9 cellular contexts compared by ENCODE assay signal in genomic region chr11:6472934-6473333, GRCh38. TPM values are rescaled to one million over a fixed set of nuclear protein-coding genes. Genes with fewer than 3 reads are reported as not detected.
A peak's percentile ranks its signal among the peaks of the same experiment; 100 is the strongest.
DNase-seq lines count a peak whose midpoint lies in the region; ATAC-seq and TF ChIP-seq lines count a peak whose summit lies in the region.
"Had no signal": no experiment of that assay in that cellular context is flagged by ENCODE, and none has a peak within 500 bp of the region (broad histone marks: within the 10 kb centered on the region; RNA-seq: fewer than 3 reads in every experiment).

No MANE protein-coding gene starts in this region.

- H3K27ac ChIP-seq in A673 (ENCODE audit: low read depth, low read length, poor library complexity, severe bottlenecking) = no peak overlapping the region

- H3K4me3 Mint-ChIP-seq in HFFc6 (peak overlapping the region; percentile 96), naive B cell (peak overlapping the region; percentile 69 to 94 (median 90))
- peak overlapping the region; percentile 85 for H3K4me3 Mint-ChIP-seq in central memory CD8-positive, alpha-beta T cell

- H3K9me3 ChIP-seq in A673 (ENCODE audit: low read depth, low read length, poor library complexity, severe bottlenecking) = no peaks in the 10 kb centered on the region

- H3K4me1 ChIP-seq in A673 (ENCODE audit: insufficient read depth, low read length, poor library complexity, severe bottlenecking) = peaks cover 30% of the 10 kb centered on the region

- H3K27ac Mint-ChIP-seq in HFFc6 (peak overlapping the region; percentile 8; the same call in 1 of the 2 replicates), naive B cell (peak overlapping the region in 3 of 6 donors; percentile 19 to 80 (median 72))
- no peak overlapping the region for H3K27ac Mint-ChIP-seq in central memory CD8-positive, alpha-beta T cell (ENCODE audit: low read depth)

- H3K36me3 Mint-ChIP-seq in HFFc6 (ENCODE audit: low read depth) (peaks cover 9% of the 10 kb centered on the region; the same call in 1 of the 2 replicates), naive B cell (no peaks in the 10 kb centered on the region)
- H3K36me3 Mint-ChIP-seq in central memory CD8-positive, alpha-beta T cell (ENCODE audit: insufficient read depth) = peaks cover 18% of the 10 kb centered on the region

- H3K27me3 Mint-ChIP-seq in HFFc6 (ENCODE audit: insufficient read depth) (peaks cover 10% of the 10 kb centered on the region), naive B cell (no peaks in the 10 kb centered on the region)
- no peaks in the 10 kb centered on the region for H3K27me3 Mint-ChIP-seq in central memory CD8-positive, alpha-beta T cell

- ATAC-seq in central memory CD8-positive, alpha-beta T cell (replicated peaks; ENCODE audit: extremely low read depth, poor library complexity, severe bottlenecking) = peak; percentile 6
- no peak for ATAC-seq in naive B cell (ENCODE audit: low read depth in 2 of 2)
- no peak for ATAC-seq in HG03521 (IDR thresholded peaks at IDR 0.05; ENCODE audit: unreplicated experiment)

- TF ChIP-seq CTCF in A673 (conservative IDR thresholded peaks at IDR 0.05; ENCODE audit: low read depth, low read length) = no peak
- no peak for TF ChIP-seq CTCF in HFFc6 (IDR thresholded peaks at IDR 0.05)

- intact Hi-C loops in A673 (cut with micrococcal nuclease; ENCODE audit: unreplicated experiment) = no loop called here

- H3K4me1 Mint-ChIP-seq in HFFc6 (ENCODE audit: low read depth) (peaks cover 42% of the 10 kb centered on the region), naive B cell (peaks cover 4 to 28% (median 22%) of the 10 kb centered on the region in 3 donors)
- peaks cover 16% of the 10 kb centered on the region for H3K4me1 Mint-ChIP-seq in central memory CD8-positive, alpha-beta T cell

- H3K27me3 ChIP-seq in A673 (replicated peaks; ENCODE audit: insufficient read depth, low read depth, low read length, poor library complexity) = no peaks in the 10 kb centered on the region

- peaks cover 10% of the 10 kb centered on the region for H3K36me3 ChIP-seq in A673 (ENCODE audit: insufficient read depth, low read length, poor library complexity, severe bottlenecking)

- DNase-seq in A673 (ENCODE audit: low spot score) (no peak), HFFc6 (no peak), naive B cell (no peak), glomerular visceral epithelial cell (ENCODE audit: extremely low spot score) (no peak), NCI-H2196 (lab: John Stamatoyannopoulos, UW; ENCODE audit: unreplicated experiment) (no peak), T1000 (lab: John Stamatoyannopoulos, UW) (no peak)
- DNase-seq in central memory CD8-positive, alpha-beta T cell (ENCODE audit: low spot score in 2 of 2) = no peak
- DNase-seq: NCI-H345 had no signal

- POLR2A ChIA-PET in A673 (lab: Charles Lee; ENCODE audit: low non-redundant PET) = interaction anchor here (0.6 kb wide), 1 partner anchor 83 kb away, joined by 3 read pairs; the partner anchor contains the start of gene SMPD1

- H3K9me3 Mint-ChIP-seq in HFFc6 = no peaks in the 10 kb centered on the region
- H3K9me3 Mint-ChIP-seq in central memory CD8-positive, alpha-beta T cell = no peaks in the 10 kb centered on the region
- no peaks in the 10 kb centered on the region for H3K9me3 Mint-ChIP-seq in naive B cell

- CTCF ChIA-PET in A673 (lab: Charles Lee) = interaction anchor here (0.5 to 2.4 kb wide), 2 partner anchors 94 to 368 kb away, joined by 4 to 5 read pairs; no protein-coding TSS in a partner anchor

- no TSS peak for BruUV-seq in A673 (replicated peaks; lab: Mats Ljungman, UMichigan)

- peak overlapping the region; percentile 82 for H3K4me3 ChIP-seq in A673 (ENCODE audit: low read depth, low read length, poor library complexity, severe bottlenecking)

RNA-seq across cellular contexts. Expression of gene TRIM3, which starts 0.8 kb away (rescaled TPM):
- 34.2 and 37.1 TPM in 2 replicates for total RNA-seq in A673 (2021)
- 10 to 100 TPM; 14.3 to 19.1 (median 17.4) TPM for total RNA-seq in HFFc6 (2021; fragmentation: NEBNext Ultra II Directional; extraction: Animal tissue kit (Norgen Biotek cat#: 25700))
- polyA plus RNA-seq in naive B cell (ENCODE audit: low read depth in 6 of 6) = 1 to 10 TPM in 4 of 6 donors, under 1 TPM in 2; 0.88 to 2.7 (median 1.8) TPM

RNA-seq across cellular contexts. Expression of gene ARFIP2, which starts 8.2 kb away (rescaled TPM):
- total RNA-seq in A673 (2021) = 57.7 and 65.0 TPM in 2 replicates
- total RNA-seq in HFFc6 (2021; fragmentation: NEBNext Ultra II Directional; extraction: Animal tissue kit (Norgen Biotek cat#: 25700)) = 10 to 100 TPM; 60.9 to 72.4 (median 67.7) TPM
- polyA plus RNA-seq in naive B cell (ENCODE audit: low read depth in 6 of 6) = 10 to 100 TPM; 22.9 to 37.3 (median 29.7) TPM

RNA-seq across cellular contexts. Expression of gene TIMM10B, which starts 8.4 kb away (rescaled TPM):
- 30.7 and 40.3 TPM in 2 replicates for total RNA-seq in A673 (2021)
- 10 to 100 TPM; 29.0 to 39.3 (median 31.0) TPM for total RNA-seq in HFFc6 (2021; fragmentation: NEBNext Ultra II Directional; extraction: Animal tissue kit (Norgen Biotek cat#: 25700))
- 10 to 100 TPM; 22.0 to 43.4 (median 30.4) TPM for polyA plus RNA-seq in naive B cell (ENCODE audit: low read depth in 6 of 6)

RNA-seq across cellular contexts. Expression of gene DNHD1, which starts 24.1 kb away (rescaled TPM):
- total RNA-seq in A673 (2021) = 20.1 and 20.6 TPM in 2 replicates
- 1 to 10 TPM; 1.4 to 2.3 (median 1.6) TPM for total RNA-seq in HFFc6 (2021; fragmentation: NEBNext Ultra II Directional; extraction: Animal tissue kit (Norgen Biotek cat#: 25700))
- polyA plus RNA-seq in naive B cell (ENCODE audit: low read depth in 6 of 6) = 1 to 10 TPM in 5 of 6 donors, under 1 TPM in 1; 0.90 to 2.6 (median 1.7) TPM

RNA-seq across cellular contexts. Expression of gene HPX, which starts 32.1 kb away (rescaled TPM):
- total RNA-seq in A673 (2021) = 4.4 and 4.5 TPM in 2 replicates
- under 1 TPM; 0.29 to 0.76 (median 0.55) TPM for total RNA-seq in HFFc6 (2021; fragmentation: NEBNext Ultra II Directional; extraction: Animal tissue kit (Norgen Biotek cat#: 25700))
- polyA plus RNA-seq in naive B cell (ENCODE audit: low read depth in 6 of 6) = under 1 TPM in 2 of 6 donors, not detected in 4; 0.19 to 0.95 TPM
